In genomic region chr9:25613709-25614108, GRCh38 we compare ENCODE assay signal across 17 cellular contexts.
"Had no signal": no experiment of that assay in that cellular context is flagged by ENCODE, and none has a peak within 500 bp of the region (broad histone marks: within the 10 kb centered on the region; RNA-seq: fewer than 3 reads in every experiment).

No MANE protein-coding gene starts in this region.

- FAIRE-seq: RCC 7860 had no signal

- H3K9me2 ChIP-seq: SK-N-SH had no signal

- DNase-seq: KBM-7, MV-4-11, NCI-H1048, NCI-H1105, NCI-H1417, NCI-H1436 treated with DMSO at 0.1 percent for 48 hours, NCI-H1694, NCI-H187 treated with DMSO at 0.1 percent for 48 hours, NCI-H2029 treated with DMSO at 0.1 percent for 48 hours, NCI-H2227 treated with DMSO at 0.1 percent for 48 hours, NCI-H524 treated with DMSO at 0.1 percent for 48 hours, NCI-H69, NCI-H774, RPMI8226, SHP77, SK-N-SH had no signal

- H3K4me2 ChIP-seq: SK-N-SH had no signal

- H3K9me3 ChIP-seq: SK-N-SH had no signal

- H3K9ac ChIP-seq: SK-N-SH had no signal
